Comparison of ENCODE assay signal across 11 cellular contexts in genomic region chrX:9467181-9467580, GRCh38. TPM values are rescaled to one million over a fixed set of nuclear protein-coding genes. Genes with fewer than 3 reads are reported as not detected.
DNase-seq lines count a peak whose midpoint lies in the region; ATAC-seq and TF ChIP-seq lines count a peak whose summit lies in the region.
"Had no signal": no experiment of that assay in that cellular context is flagged by ENCODE, and none has a peak within 500 bp of the region (broad histone marks: within the 10 kb centered on the region; RNA-seq: fewer than 3 reads in every experiment).

No MANE protein-coding gene starts in this region.

- intact Hi-C loops in activated CD4-positive, alpha-beta T cell treated with anti-CD3 and anti-CD28 coated beads, Interleukin-2, amount 10 ng/mL, durations not matched to agents 24 days and 14 days (cut with micrococcal nuclease), result loop anchor here (10.0 kb wide), 1 partner anchor 238 kb away; no protein-coding TSS in a partner anchor

- no peaks in the 10 kb centered on the region for H3F3A ChIP-seq in smooth muscle cell (ENCODE audit: low read depth)

- H3K27me3 ChIP-seq in gastroesophageal sphincter (no peaks in the 10 kb centered on the region), smooth muscle cell (ENCODE audit: low read depth) (no peaks in the 10 kb centered on the region)
- H3K27me3 ChIP-seq: upper lobe of right lung had no signal

- peaks cover 20% of the 10 kb centered on the region for H3K36me3 Mint-ChIP-seq in activated CD4-positive, alpha-beta T cell treated with anti-CD3 and anti-CD28 coated beads, Interleukin-2, amount 10 ng/mL, durations not matched to agents 24 days and 14 days (ENCODE audit: low read depth)
- no peaks in the 10 kb centered on the region for H3K36me3 Mint-ChIP-seq in T-helper 17 cell (ENCODE audit: low read depth)

- no peaks in the 10 kb centered on the region for H3K9me3 Mint-ChIP-seq in activated CD4-positive, alpha-beta T cell treated with anti-CD3 and anti-CD28 coated beads, Interleukin-2, amount 10 ng/mL, durations not matched to agents 24 days and 14 days

- peak overlapping the region; percentile 84 for H3K4me2 ChIP-seq in smooth muscle cell

- peak overlapping the region; percentile 85 for H3K4me3 Mint-ChIP-seq in activated CD4-positive, alpha-beta T cell treated with anti-CD3 and anti-CD28 coated beads, Interleukin-2, amount 10 ng/mL, durations not matched to agents 24 days and 14 days
- H3K4me3 Mint-ChIP-seq in T-helper 17 cell, result peak overlapping the region; percentile 71

- H3K4me3 ChIP-seq in gastroesophageal sphincter (peak overlapping the region; percentile 76 to 77), smooth muscle cell (peak overlapping the region; percentile 64)

- no peak for DNase-seq in activated CD4-positive, alpha-beta T cell treated with anti-CD3 and anti-CD28 coated beads, Interleukin-2, amount 10 ng/mL, durations not matched to agents 24 days and 14 days
- DNase-seq in activated CD4-positive, alpha-beta T cell treated with anti-CD3 and anti-CD28 coated beads, Interleukin-2, amount 50 U/mL, for 48 hours, result no peak
- DNase-seq in T-helper 17 cell, result no peak
- DNase-seq in smooth muscle cell (lab: John Stamatoyannopoulos, UW; ENCODE audit: unreplicated experiment), result no peak
- no peak for DNase-seq in foreskin melanocyte
- no peak for DNase-seq in germinal center (ENCODE audit: low spot score)
- DNase-seq: activated CD8-positive, alpha-beta memory T cell treated with anti-CD3 and anti-CD28 coated beads, Interleukin-2, amount 10 ng/mL, durations not matched to agents 7 days and 5 days; upper lobe of right lung had no signal

- no peak for TF ChIP-seq CTCF in gastroesophageal sphincter (IDR thresholded peaks at IDR 0.05)
- TF ChIP-seq CTCF in smooth muscle cell (IDR thresholded peaks at IDR 0.05; ENCODE audit: borderline replicate concordance, insufficient read depth, poor library complexity, severe bottlenecking), result no peak

- no peak for TF ChIP-seq EP300 in gastroesophageal sphincter (IDR thresholded peaks at IDR 0.05)

- H4K20me1 ChIP-seq in smooth muscle cell (ENCODE audit: low read depth), result peaks cover 49% of the 10 kb centered on the region

- H3K9ac ChIP-seq in smooth muscle cell (ENCODE audit: low read depth), result no peak overlapping the region

- H3K9me3 ChIP-seq in T-helper 17 cell (ENCODE audit: control insufficient read depth, low read length, poor library complexity, severe bottlenecking), result no peaks in the 10 kb centered on the region
- H3K9me3 ChIP-seq in gastroesophageal sphincter, result no peaks in the 10 kb centered on the region
- H3K9me3 ChIP-seq in smooth muscle cell (replicated peaks; ENCODE audit: low read depth), result no peaks in the 10 kb centered on the region
- H3K9me3 ChIP-seq: upper lobe of right lung had no signal

- H3K36me3 ChIP-seq in gastroesophageal sphincter (no peaks in the 10 kb centered on the region), smooth muscle cell (ENCODE audit: low read depth) (no peaks in the 10 kb centered on the region)
- H3K36me3 ChIP-seq: upper lobe of right lung had no signal

- peaks cover 29% of the 10 kb centered on the region for H3K4me1 Mint-ChIP-seq in activated CD4-positive, alpha-beta T cell treated with anti-CD3 and anti-CD28 coated beads, Interleukin-2, amount 10 ng/mL, durations not matched to agents 24 days and 14 days
- H3K4me1 Mint-ChIP-seq in T-helper 17 cell, result peaks cover 24% of the 10 kb centered on the region

- peaks cover 3% of the 10 kb centered on the region for H3K27me3 Mint-ChIP-seq in activated CD4-positive, alpha-beta T cell treated with anti-CD3 and anti-CD28 coated beads, Interleukin-2, amount 10 ng/mL, durations not matched to agents 24 days and 14 days
- no peaks in the 10 kb centered on the region for H3K27me3 Mint-ChIP-seq in T-helper 17 cell
- H3K27me3 Mint-ChIP-seq: activated CD8-positive, alpha-beta memory T cell treated with anti-CD3 and anti-CD28 coated beads, Interleukin-2, amount 10 ng/mL, durations not matched to agents 7 days and 5 days had no signal

- ATAC-seq in T-helper 17 cell, result no peak
- no peak for ATAC-seq in gastroesophageal sphincter
- ATAC-seq in HG02763 (IDR thresholded peaks at IDR 0.05; ENCODE audit: unreplicated experiment), result no peak
- ATAC-seq: activated CD8-positive, alpha-beta memory T cell treated with anti-CD3 and anti-CD28 coated beads, Interleukin-2, amount 10 ng/mL, durations not matched to agents 7 days and 5 days; upper lobe of right lung had no signal

- peaks cover 40% of the 10 kb centered on the region for H3K79me2 ChIP-seq in smooth muscle cell (ENCODE audit: low read depth)

- no peak overlapping the region for H3K27ac Mint-ChIP-seq in activated CD4-positive, alpha-beta T cell treated with anti-CD3 and anti-CD28 coated beads, Interleukin-2, amount 10 ng/mL, durations not matched to agents 24 days and 14 days
- H3K27ac Mint-ChIP-seq in T-helper 17 cell, result peak overlapping the region; percentile 47

- WGBS in gastroesophageal sphincter (ENCODE audit: low coverage in 1 of 2), 2 donors, result 30 to 34% methylated on average over 3 to 4 of the region's 11 CpGs
- WGBS in smooth muscle cell (ENCODE audit: low lambda C conversion rate), result 49% methylated on average over 11 of the region's 11 CpGs

- H3K27ac ChIP-seq in gastroesophageal sphincter (peak overlapping the region; percentile 41 to 94 (median 82)), smooth muscle cell (ENCODE audit: low read depth) (no peak overlapping the region)
- H3K27ac ChIP-seq: SK-N-MC, upper lobe of right lung had no signal

- TF ChIP-seq POLR2A in gastroesophageal sphincter (IDR thresholded peaks at IDR 0.05), result no peak

- peaks cover 0 to 61% (median 3%) of the 10 kb centered on the region in 3 donors for H3K4me1 ChIP-seq in gastroesophageal sphincter
- H3K4me1 ChIP-seq in smooth muscle cell (ENCODE audit: low read depth), result peaks cover 9% of the 10 kb centered on the region

- H2AFZ ChIP-seq in smooth muscle cell (ENCODE audit: low read depth), result no peak overlapping the region

RNA-seq across cellular contexts. Expression of gene TBL1X, which starts 2.3 kb away (rescaled TPM):
- 20.0 and 25.5 TPM in 2 replicates for total RNA-seq in activated CD4-positive, alpha-beta T cell treated with anti-CD3 and anti-CD28 coated beads, Interleukin-2, amount 10 ng/mL, durations not matched to agents 24 days and 14 days
- total RNA-seq in T-helper 17 cell (10 to 100 TPM; 15.7 to 20.2 TPM), gastroesophageal sphincter (10 to 100 TPM; 27.7 to 49.1 (median 39.6) TPM), smooth muscle cell (9.0 and 23.9 TPM in 2 replicates)
- 9.8 and 10.2 TPM in 2 replicates for polyA plus RNA-seq in smooth muscle cell
